Comparison of ENCODE assay signal across 8 cellular contexts in the genomic region with DNA sequence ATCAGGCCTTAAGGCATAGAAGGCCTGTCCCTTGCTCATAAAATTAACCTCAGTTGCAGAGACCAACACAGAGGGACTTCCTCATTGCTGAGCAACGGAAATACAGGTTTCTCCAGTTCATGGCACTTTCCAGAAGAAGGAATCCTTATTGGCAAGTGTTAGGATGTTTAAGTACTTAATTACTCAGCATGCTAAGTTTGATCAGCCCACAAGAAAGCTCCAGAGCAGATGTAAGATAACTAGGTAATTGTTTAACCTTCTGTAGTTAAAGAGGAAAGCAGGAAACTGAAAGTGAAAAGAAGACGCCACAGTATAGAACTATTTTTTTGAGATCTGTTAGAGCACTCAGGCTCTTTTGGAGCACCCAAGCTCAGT. TPM values are rescaled to one million over a fixed set of nuclear protein-coding genes. Genes with fewer than 3 reads are reported as not detected.
DNase-seq lines count a peak whose midpoint lies in the region; ATAC-seq, FAIRE-seq and TF ChIP-seq lines count a peak whose summit lies in the region.

No MANE protein-coding gene starts in this region.

- TF ChIP-seq POLR2A in HepG2 (IDR thresholded peaks at IDR 0.05; ENCODE audit: insufficient read depth in 1 of 2, low read depth in 2 of 2, low read length in 2 of 2) (no peak), breast epithelium (IDR thresholded peaks at IDR 0.05) (no peak)

- POLR2A ChIA-PET in HepG2 (lab: Yijun Ruan, JAX), result no interaction called here

- H3K36me3 ChIP-seq in liver (ENCODE audit: control insufficient read depth in 4 of 4, insufficient read depth in 3 of 4, low read depth in 1 of 4, low read length in 3 of 4) (peaks cover 0 to 4% (median 0%) of the 10 kb centered on the region in 4 donors), HepG2 (replicated peaks in 1 of 2; ENCODE audit: control insufficient read depth in 1 of 2, insufficient read depth in 2 of 2, low read length in 2 of 2) (peaks cover 0 to 3% of the 10 kb centered on the region in 2 experiments; a peak in 3 of 5 replicates), breast epithelium (no peaks in the 10 kb centered on the region), MM.1S (replicated peaks; ENCODE audit: insufficient read depth, low read length) (no peaks in the 10 kb centered on the region)

- in situ Hi-C loops in HepG2 (cut with HindIII; ENCODE audit: extremely low pct_ligation_motif_present, low pct_unique_long_range_greater_than_20kb), result no loop called here

- H3K27me3 ChIP-seq in liver (ENCODE audit: control insufficient read depth in 4 of 4, insufficient read depth in 4 of 4, low read length in 3 of 4), result peaks cover 0 to 2% (median 0%) of the 10 kb centered on the region in 4 donors
- no peaks in the 10 kb centered on the region for H3K27me3 ChIP-seq in HepG2 (ENCODE audit: control insufficient read depth in 1 of 2, insufficient read depth in 2 of 2, low read length in 2 of 2)
- peaks cover 0 to 36% of the 10 kb centered on the region in 2 donors for H3K27me3 ChIP-seq in breast epithelium
- H3K27me3 ChIP-seq in MM.1S (replicated peaks; ENCODE audit: insufficient read depth, low read length), result no peaks in the 10 kb centered on the region

- no peak for ATAC-seq in HepG2
- ATAC-seq in HG03175 (IDR thresholded peaks at IDR 0.05; ENCODE audit: unreplicated experiment), result peak; percentile 78
- ATAC-seq in stimulated activated memory B cell treated with anti-CD40 and anti-IgM and Interleukin-4, amounts not matched to agents 10 μg/mL and 1 μg/mL and 100 μg/mL, for 72 hours, result no peak

- TF ChIP-seq EP300 in HepG2 (IDR thresholded peaks at IDR 0.05; ENCODE audit: low read depth in 2 of 2, low read length in 2 of 2) (no peak), HepG2 (CRISPR knock-in tag; IDR thresholded peaks at IDR 0.05; ENCODE audit: borderline replicate concordance) (no peak)

- H3K27me3 Mint-ChIP-seq in stimulated activated memory B cell treated with anti-CD40 and anti-IgM and Interleukin-4, amounts not matched to agents 10 μg/mL and 1 μg/mL and 100 μg/mL, for 72 hours, result no peaks in the 10 kb centered on the region

- H3K4me1 ChIP-seq in liver (ENCODE audit: control insufficient read depth in 4 of 4, insufficient read depth in 4 of 4, low read length in 3 of 4), result peaks cover 0 to 3% (median 1%) of the 10 kb centered on the region in 4 donors
- peaks cover 10% of the 10 kb centered on the region for H3K4me1 ChIP-seq in HepG2 (ENCODE audit: insufficient read depth, low read length)
- no peaks in the 10 kb centered on the region for H3K4me1 ChIP-seq in breast epithelium
- 0 out of 2 replicates have a peak, but pooled peaks cover 3% of the 10 kb centered on the region for H3K4me1 ChIP-seq in MM.1S (ENCODE audit: low read length)

- BruUV-seq in HepG2 (replicated peaks; lab: Mats Ljungman, UMichigan), result no TSS peak

- CTCF ChIA-PET in HepG2 (lab: Yijun Ruan, JAX; ENCODE audit: low intra/inter-chr PET ratio, low total read pairs), result no interaction called here

- no peaks in the 10 kb centered on the region for H3K79me2 ChIP-seq in HepG2 (ENCODE audit: insufficient read depth, low read length)
- H3K79me2 ChIP-seq in MM.1S (ENCODE audit: low read length), result no peaks in the 10 kb centered on the region

- TF ChIP-seq RAD21 in liver (IDR thresholded peaks at IDR 0.05) (no peak), HepG2 (CRISPR knock-in tag; IDR thresholded peaks at IDR 0.05) (no peak)

- H3K9ac ChIP-seq in liver (ENCODE audit: low read depth in 1 of 2, low read length in 2 of 2) (peak overlapping the region in 1 of 2 donors; percentile 28), HepG2 (ENCODE audit: insufficient read depth, low read depth, low read length) (no peak overlapping the region), MM.1S (ENCODE audit: low read length) (no peak overlapping the region)

- WGBS in liver, result 58% methylated on average over 2 of the region's 2 CpGs
- 94% methylated on average over 2 of the region's 2 CpGs for WGBS in HepG2 (ENCODE audit: low lambda C conversion rate)

- peak overlapping the region; percentile 11 to 25 for H3K27ac ChIP-seq in liver (ENCODE audit: low read depth in 1 of 2, low read length in 2 of 2)
- H3K27ac ChIP-seq in HepG2 (ENCODE audit: extremely low read length, insufficient read depth, low read length), result no peak overlapping the region
- H3K27ac ChIP-seq in breast epithelium, result peak overlapping the region; percentile 54 to 73
- H3K27ac ChIP-seq in MM.1S (ENCODE audit: low read length), result no peak overlapping the region

- no peak overlapping the region for H2AFZ ChIP-seq in HepG2 (ENCODE audit: low read length)
- no peak overlapping the region for H2AFZ ChIP-seq in MM.1S (ENCODE audit: low read length)

- no peaks in the 10 kb centered on the region for H3K9me2 ChIP-seq in MM.1S (replicated peaks; ENCODE audit: insufficient read depth, low read length)

- H3K9me3 ChIP-seq in liver (ENCODE audit: control insufficient read depth in 4 of 4, low read length in 3 of 4), result no peaks in the 10 kb centered on the region
- no peaks in the 10 kb centered on the region for H3K9me3 ChIP-seq in HepG2 (ENCODE audit: low read length)
- no peaks in the 10 kb centered on the region for H3K9me3 ChIP-seq in breast epithelium
- no peaks in the 10 kb centered on the region for H3K9me3 ChIP-seq in MM.1S (replicated peaks; ENCODE audit: insufficient read depth, low read length)

- peaks cover 24% of the 10 kb centered on the region for H3K4me1 Mint-ChIP-seq in stimulated activated memory B cell treated with anti-CD40 and anti-IgM and Interleukin-4, amounts not matched to agents 10 μg/mL and 1 μg/mL and 100 μg/mL, for 72 hours

- H3K27ac Mint-ChIP-seq in stimulated activated memory B cell treated with anti-CD40 and anti-IgM and Interleukin-4, amounts not matched to agents 10 μg/mL and 1 μg/mL and 100 μg/mL, for 72 hours, result peak overlapping the region; percentile 85

- no peaks in the 10 kb centered on the region for H3F3A ChIP-seq in MM.1S (ENCODE audit: insufficient read depth, low read length)

- no peaks in the 10 kb centered on the region for H3K9me3 Mint-ChIP-seq in stimulated activated memory B cell treated with anti-CD40 and anti-IgM and Interleukin-4, amounts not matched to agents 10 μg/mL and 1 μg/mL and 100 μg/mL, for 72 hours

- H4K20me1 ChIP-seq in HepG2 (ENCODE audit: insufficient read depth, low read length) (no peaks in the 10 kb centered on the region), MM.1S (ENCODE audit: insufficient read depth, low read length) (no peaks in the 10 kb centered on the region)

- H3K4me2 ChIP-seq in HepG2 (ENCODE audit: low read depth, low read length), result no peak overlapping the region
- no peak overlapping the region for H3K4me2 ChIP-seq in MM.1S (ENCODE audit: low read depth, low read length)

- TF ChIP-seq CTCF in liver (IDR thresholded peaks at IDR 0.05; ENCODE audit: low read depth, low read length, missing input control) (no peak), HepG2 (CRISPR knock-in tag; IDR thresholded peaks at IDR 0.05) (no peak), breast epithelium (IDR thresholded peaks at IDR 0.05) (no peak), MM.1S (IDR thresholded peaks at IDR 0.05; ENCODE audit: low read length) (no peak)

- H3K4me3 ChIP-seq in liver (ENCODE audit: low read depth in 1 of 3, low read length in 3 of 3) (no peak overlapping the region), HepG2 (replicated peaks in 1 of 3; ENCODE audit: insufficient read depth in 1 of 3, low read depth in 2 of 3, low read length in 3 of 3) (no peak overlapping the region), breast epithelium (peak overlapping the region in 1 of 3 donors; percentile 16), MM.1S (ENCODE audit: low read length) (no peak overlapping the region)

- peaks cover 33% of the 10 kb centered on the region for H3K36me3 Mint-ChIP-seq in stimulated activated memory B cell treated with anti-CD40 and anti-IgM and Interleukin-4, amounts not matched to agents 10 μg/mL and 1 μg/mL and 100 μg/mL, for 72 hours

- no peak for FAIRE-seq in HepG2 (lab: Jason Lieb, UNC)

- peak overlapping the region; percentile 71 for H3K4me3 Mint-ChIP-seq in stimulated activated memory B cell treated with anti-CD40 and anti-IgM and Interleukin-4, amounts not matched to agents 10 μg/mL and 1 μg/mL and 100 μg/mL, for 72 hours

- intact Hi-C loops in HepG2 (cut with micrococcal nuclease; ENCODE audit: unreplicated experiment), result loop anchor here (10.0 kb wide), 1 partner anchor 139 kb away; a partner anchor contains a TSS
- intact Hi-C loops in breast epithelium (cut with DNase I; ENCODE audit: low total_unique reads), result no loop called here

- DNase-seq in HepG2 (ENCODE audit: low spot score) (no peak), breast epithelium (ENCODE audit: low spot score in 2 of 2) (no peak), amygdala (lab: John Stamatoyannopoulos, UW) (no peak), MM.1S (no peak)
- DNase-seq in stimulated activated CD4-positive, alpha-beta T cell treated with anti-CD3 and anti-CD28 coated beads, Interleukin-4, amount 100 ng/mL, for 24 hours, result no peak

RNA-seq across cellular contexts. Expression of a gene that starts 33.5 kb away (rescaled TPM):
- total RNA-seq in liver, result 10 to 100 TPM; 13.9 to 41.0 TPM
- 10 to 100 TPM; 17.0 to 18.5 TPM for polyA plus RNA-seq in liver
- 91.9 and 115 TPM in 2 replicates for total RNA-seq in HepG2 (2016; rRNA removed; fragmentation: Illumina TruSeq; extraction: Trizol)
- total RNA-seq in HepG2 (2016; cell fraction: cytosol; rRNA removed; fragmentation: Illumina TruSeq; extraction: Trizol; ENCODE audit: low read depth), result 46.6 and 52.3 TPM in 2 replicates
- 95.1 and 105 TPM in 2 replicates for total RNA-seq in HepG2 (2016; cell fraction: insoluble cytoplasmic fraction; rRNA removed; fragmentation: Illumina TruSeq; extraction: Trizol)
- total RNA-seq in HepG2 (2016; cell fraction: membrane; rRNA removed; fragmentation: Illumina TruSeq; extraction: Trizol), result 91.1 and 102 TPM in 2 replicates
- 32.1 and 33.7 TPM in 2 replicates for total RNA-seq in HepG2 (2016; cell fraction: nucleus; rRNA removed; fragmentation: Illumina TruSeq; extraction: Trizol)
- polyA plus RNA-seq in HepG2 (2011; rRNA removed), result 29.6 and 40.5 TPM in 2 replicates
- 27.2 and 29.2 TPM in 2 replicates for polyA plus RNA-seq in HepG2 (2011; cell fraction: cytosol; rRNA removed)
- polyA plus RNA-seq in HepG2 (2011; cell fraction: nucleus; rRNA removed), result 11.3 and 11.5 TPM in 2 replicates
- 60.8 and 71.1 TPM in 2 replicates for polyA plus RNA-seq in HepG2 (2012)
- 48.6 and 66.4 TPM in 2 replicates for polyA plus RNA-seq in HepG2 (2016; cell fraction: cytosol; fragmentation: Illumina TruSeq; extraction: Trizol; ENCODE audit: low read depth)
- polyA plus RNA-seq in HepG2 (2016; cell fraction: insoluble cytoplasmic fraction; fragmentation: Illumina TruSeq; extraction: Trizol; ENCODE audit: low read depth), result 126 and 134 TPM in 2 replicates
- 84.4 and 95.5 TPM in 2 replicates for polyA plus RNA-seq in HepG2 (2016; cell fraction: membrane; fragmentation: Illumina TruSeq; extraction: Trizol; ENCODE audit: low read depth)
- 54.1 and 59.0 TPM in 2 replicates for polyA plus RNA-seq in HepG2 (2016; cell fraction: nucleus; fragmentation: Illumina TruSeq; extraction: Trizol; ENCODE audit: insufficient read depth, low read depth)
- 17.4 and 47.2 TPM in 2 replicates for polyA minus RNA-seq in HepG2 (2011; rRNA and poly(A)+ RNA removed; ENCODE audit: low replicate concordance)
- 34.7 and 40.9 TPM in 2 replicates for polyA minus RNA-seq in HepG2 (2011; cell fraction: cytosol; rRNA and poly(A)+ RNA removed)
- polyA minus RNA-seq in HepG2 (2011; cell fraction: nucleus; rRNA and poly(A)+ RNA removed), result 11.2 and 16.8 TPM in 2 replicates
- total RNA-seq in breast epithelium, result 10 to 100 TPM; 43.6 to 64.7 (median 44.5) TPM

RNA-seq across cellular contexts. Expression of a gene that starts 58.1 kb away (rescaled TPM):
- under 1 TPM; 0.08 to 0.14 TPM for total RNA-seq in liver
- under 1 TPM in 1 of 2 donors, not detected in 1; 0.01 TPM for polyA plus RNA-seq in liver
- 0.07 and 0.27 TPM in 2 replicates for total RNA-seq in HepG2 (2016; rRNA removed; fragmentation: Illumina TruSeq; extraction: Trizol)
- total RNA-seq in HepG2 (2016; cell fraction: cytosol; rRNA removed; fragmentation: Illumina TruSeq; extraction: Trizol; ENCODE audit: low read depth), result 0.20 and 0.35 TPM in 2 replicates
- 0.06 TPM in 1 of 2 replicates, not detected in the other for total RNA-seq in HepG2 (2016; cell fraction: insoluble cytoplasmic fraction; rRNA removed; fragmentation: Illumina TruSeq; extraction: Trizol)
- 0.09 and 0.14 TPM in 2 replicates for total RNA-seq in HepG2 (2016; cell fraction: membrane; rRNA removed; fragmentation: Illumina TruSeq; extraction: Trizol)
- 0.22 and 0.50 TPM in 2 replicates for total RNA-seq in HepG2 (2016; cell fraction: nucleus; rRNA removed; fragmentation: Illumina TruSeq; extraction: Trizol)
- 0.01 and 0.03 TPM in 2 replicates for polyA plus RNA-seq in HepG2 (2011; rRNA removed)
- polyA plus RNA-seq in HepG2 (2011; cell fraction: cytosol; rRNA removed), result 0.05 TPM in 1 of 2 replicates, not detected in the other
- 0.09 TPM in 1 of 2 replicates, not detected in the other for polyA plus RNA-seq in HepG2 (2011; cell fraction: nucleus; rRNA removed)
- 0.03 TPM in 1 of 2 replicates, not detected in the other for polyA plus RNA-seq in HepG2 (2012)
- 0.03 TPM in 2 replicates for polyA plus RNA-seq in HepG2 (2016; cell fraction: cytosol; fragmentation: Illumina TruSeq; extraction: Trizol; ENCODE audit: low read depth)
- polyA plus RNA-seq in HepG2 (2016; cell fraction: insoluble cytoplasmic fraction; fragmentation: Illumina TruSeq; extraction: Trizol; ENCODE audit: low read depth), result not detected in 2 replicates
- polyA plus RNA-seq in HepG2 (2016; cell fraction: membrane; fragmentation: Illumina TruSeq; extraction: Trizol; ENCODE audit: low read depth), result 0.03 TPM in 1 of 2 replicates, not detected in the other
- 0.09 and 0.10 TPM in 2 replicates for polyA plus RNA-seq in HepG2 (2016; cell fraction: nucleus; fragmentation: Illumina TruSeq; extraction: Trizol; ENCODE audit: insufficient read depth, low read depth)
- 0.04 and 0.12 TPM in 2 replicates for polyA minus RNA-seq in HepG2 (2011; rRNA and poly(A)+ RNA removed; ENCODE audit: low replicate concordance)
- not detected in 2 replicates for polyA minus RNA-seq in HepG2 (2011; cell fraction: cytosol; rRNA and poly(A)+ RNA removed)
- 0.25 and 0.26 TPM in 2 replicates for polyA minus RNA-seq in HepG2 (2011; cell fraction: nucleus; rRNA and poly(A)+ RNA removed)
- 1 to 10 TPM in 2 of 3 donors, under 1 TPM in 1; 0.16 to 5.6 (median 2.5) TPM for total RNA-seq in breast epithelium

Comparison
In these comparisons a context has a peak if more than half of its experiments do, and no peak if none do; other contexts are left out.
1. H3K27ac ChIP-seq: peak in liver (2 of 2) and breast epithelium (2 of 2); none in HepG2 (single experiment) and MM.1S (single experiment).